ENCODE assay signal across 8 cellular contexts in genomic region chr20:35147575-35148071, GRCh38. TPM values are rescaled to one million over a fixed set of nuclear protein-coding genes. Genes with fewer than 3 reads are reported as not detected.
A peak's percentile ranks its signal among the peaks of the same experiment; 100 is the strongest.
DNase-seq lines count a peak whose midpoint lies in the region; ATAC-seq and TF ChIP-seq lines count a peak whose summit lies in the region.
"Not testable (repeated sequence)": the region's sequence is repeated elsewhere in the genome, so short reads cannot be mapped to it uniquely, and the experiment has no call there.

No MANE protein-coding gene starts in this region.

- H3K27ac ChIP-seq in Panc1 (ENCODE audit: low read length) (peak overlapping the region; percentile 90), epithelial cell of prostate (peak overlapping the region; percentile 91)

- H3K4me3 Mint-ChIP-seq in CD14-positive monocyte (peak overlapping the region; percentile 95 to 96), memory B cell (peak overlapping the region; percentile 95)
- peak overlapping the region; percentile 93 for H3K4me3 Mint-ChIP-seq in activated T-helper 1 cell treated with anti-CD3 and anti-CD28 coated beads, Interleukin-12 subunit alpha, Interleukin-12 subunit beta, Interleukin-2, Interleukin-4 antibody, amounts not matched to agents 30 ng/mL and 10 ng/mL and 1 ng/mL, durations not matched to agents 14 hours and 24 hours and 36 hours

- peaks cover 9 to 14% of the 10 kb centered on the region in 2 donors for H3K36me3 Mint-ChIP-seq in CD14-positive monocyte
- peaks cover 12% of the 10 kb centered on the region for H3K36me3 Mint-ChIP-seq in activated T-helper 1 cell treated with anti-CD3 and anti-CD28 coated beads, Interleukin-12 subunit alpha, Interleukin-12 subunit beta, Interleukin-2, Interleukin-4 antibody, amounts not matched to agents 30 ng/mL and 10 ng/mL and 1 ng/mL, durations not matched to agents 14 hours and 24 hours and 36 hours (ENCODE audit: low read depth)
- H3K36me3 Mint-ChIP-seq in memory B cell: not testable (repeated sequence)

- H3K36me3 ChIP-seq in Panc1 (ENCODE audit: control insufficient read depth, insufficient read depth, low read length): not testable (repeated sequence)

- CTCF ChIA-PET in Panc1 (lab: Charles Lee): interaction anchor here (0.5 to 1.3 kb wide), 2 partner anchors 50 to 121 kb away, joined by 3 read pairs; no protein-coding TSS in a partner anchor

- in situ Hi-C loops in Panc1 (cut with HindIII; ENCODE audit: low pct_unique_long_range_greater_than_20kb, low sequenced_read_pairs): not testable (repeated sequence)

- H3K4me3 ChIP-seq in Panc1 (ENCODE audit: low read depth in 2 of 2, low read length in 2 of 2): peak overlapping the region; percentile 92 to 96

- H3K9me3 ChIP-seq in Panc1 (ENCODE audit: control insufficient read depth, insufficient read depth, low read depth, low read length): not testable (repeated sequence)

- DNase-seq in CD14-positive monocyte (ENCODE audit: low spot score): peak; percentile 58
- DNase-seq in Panc1 (ENCODE audit: low read depth, low spot score); activated T-helper 1 cell treated with anti-CD3 and anti-CD28 coated beads, Interleukin-12 subunit alpha, Interleukin-12 subunit beta, Interleukin-2, Interleukin-4 antibody, amounts not matched to agents 30 ng/mL and 10 ng/mL and 1 ng/mL, durations not matched to agents 14 hours and 24 hours and 36 hours (ENCODE audit: low spot score); epithelial cell of prostate (ENCODE audit: low read depth, low spot score); memory B cell (ENCODE audit: low spot score in 2 of 2): not testable (repeated sequence)
- DNase-seq in stimulated activated CD4-positive, alpha-beta T cell treated with anti-CD3 and anti-CD28 coated beads, Interleukin-4, amount 100 ng/mL, for 24 hours: peak; percentile 19

- not testable (repeated sequence) for H3K4me1 ChIP-seq in Panc1 (ENCODE audit: control insufficient read depth, insufficient read depth, low read length)

- ATAC-seq in GM19463 (IDR thresholded peaks at IDR 0.05; ENCODE audit: unreplicated experiment): peak; percentile 7
- peak; percentile 16 for ATAC-seq in HG03378 (IDR thresholded peaks at IDR 0.05; ENCODE audit: unreplicated experiment)
- peak; percentile 42 for ATAC-seq in Panc1
- ATAC-seq in memory B cell (ENCODE audit: low read depth): not testable (repeated sequence)

- not testable (repeated sequence) for H3K27me3 Mint-ChIP-seq in CD14-positive monocyte (ENCODE audit: low read depth in 3 of 3); activated T-helper 1 cell treated with anti-CD3 and anti-CD28 coated beads, Interleukin-12 subunit alpha, Interleukin-12 subunit beta, Interleukin-2, Interleukin-4 antibody, amounts not matched to agents 30 ng/mL and 10 ng/mL and 1 ng/mL, durations not matched to agents 14 hours and 24 hours and 36 hours (ENCODE audit: insufficient read depth); memory B cell

- POLR2A ChIA-PET in Panc1 (lab: Charles Lee): not testable (repeated sequence)

- BruUV-seq in Panc1 (replicated peaks; lab: Mats Ljungman, UMichigan): not testable (repeated sequence)

- not testable (repeated sequence) for TF ChIP-seq CTCF in CD14-positive monocyte (IDR thresholded peaks at IDR 0.05); Panc1 (IDR thresholded peaks at IDR 0.05)

- H3K9me3 Mint-ChIP-seq in CD14-positive monocyte; activated T-helper 1 cell treated with anti-CD3 and anti-CD28 coated beads, Interleukin-12 subunit alpha, Interleukin-12 subunit beta, Interleukin-2, Interleukin-4 antibody, amounts not matched to agents 30 ng/mL and 10 ng/mL and 1 ng/mL, durations not matched to agents 14 hours and 24 hours and 36 hours; memory B cell: not testable (repeated sequence)

- not testable (repeated sequence) for H3K27me3 ChIP-seq in Panc1 (ENCODE audit: control insufficient read depth, insufficient read depth, low read length)

- intact Hi-C loops in CD14-positive monocyte (cut with micrococcal nuclease) (loop anchor here (2.0 to 10.0 kb wide), 7 partner anchors 55 to 785 kb away; partner anchors contain the start of genes TRPC4AP (in 2 of the 2), ACSS2 (in 1 of the 2), ITCH (in 1 of the 2) and MMP24OS (in 1 of the 2)), Panc1 (cut with micrococcal nuclease; ENCODE audit: unreplicated experiment) (loop anchor here (5.0 kb wide), 1 partner anchor 120 kb away; no protein-coding TSS in a partner anchor)
- intact Hi-C loops in activated T-helper 1 cell treated with anti-CD3 and anti-CD28 coated beads, Interleukin-12 subunit alpha, Interleukin-12 subunit beta, Interleukin-2, Interleukin-4 antibody, amounts not matched to agents 30 ng/mL and 10 ng/mL and 1 ng/mL, durations not matched to agents 14 hours and 24 hours and 36 hours (cut with micrococcal nuclease): loop anchor here (1.0 to 10.0 kb wide), 9 partner anchors 51 to 843 kb away; partner anchors contain the start of genes AHCY, CEP250, NCOA6 and TRPC4AP

- H3K27ac Mint-ChIP-seq in CD14-positive monocyte: peak overlapping the region; percentile 86 to 96 (median 96)
- peak overlapping the region; percentile 94 for H3K27ac Mint-ChIP-seq in activated T-helper 1 cell treated with anti-CD3 and anti-CD28 coated beads, Interleukin-12 subunit alpha, Interleukin-12 subunit beta, Interleukin-2, Interleukin-4 antibody, amounts not matched to agents 30 ng/mL and 10 ng/mL and 1 ng/mL, durations not matched to agents 14 hours and 24 hours and 36 hours
- H3K27ac Mint-ChIP-seq in memory B cell: peak overlapping the region; percentile 88

- peaks cover 43% of the 10 kb centered on the region for H3K4me1 Mint-ChIP-seq in CD14-positive monocyte
- H3K4me1 Mint-ChIP-seq in activated T-helper 1 cell treated with anti-CD3 and anti-CD28 coated beads, Interleukin-12 subunit alpha, Interleukin-12 subunit beta, Interleukin-2, Interleukin-4 antibody, amounts not matched to agents 30 ng/mL and 10 ng/mL and 1 ng/mL, durations not matched to agents 14 hours and 24 hours and 36 hours (ENCODE audit: low read depth): peaks cover 41% of the 10 kb centered on the region
- peaks cover 29% of the 10 kb centered on the region for H3K4me1 Mint-ChIP-seq in memory B cell

RNA-seq across cellular contexts. Expression of gene EDEM2, which starts 0.5 kb away (rescaled TPM):
- 10 to 100 TPM; 75.6 to 86.1 TPM for polyA plus RNA-seq in CD14-positive monocyte
- total RNA-seq in Panc1 (2021; ENCODE audit: unreplicated experiment): 34.7 TPM
- polyA plus RNA-seq in Panc1 (2012; ENCODE audit: insufficient read length): 39.1 TPM
- total RNA-seq in activated T-helper 1 cell treated with anti-CD3 and anti-CD28 coated beads, Interleukin-12 subunit alpha, Interleukin-12 subunit beta, Interleukin-2, Interleukin-4 antibody, amounts not matched to agents 30 ng/mL and 10 ng/mL and 1 ng/mL, durations not matched to agents 14 hours and 24 hours and 36 hours: 19.9 and 21.9 TPM in 2 replicates

RNA-seq across cellular contexts. Expression of gene PROCR, which starts 24.2 kb away (rescaled TPM):
- polyA plus RNA-seq in CD14-positive monocyte: under 1 TPM; 0.43 to 0.90 TPM
- total RNA-seq in Panc1 (2021; ENCODE audit: unreplicated experiment): 38.0 TPM
- 53.6 TPM for polyA plus RNA-seq in Panc1 (2012; ENCODE audit: insufficient read length)
- total RNA-seq in activated T-helper 1 cell treated with anti-CD3 and anti-CD28 coated beads, Interleukin-12 subunit alpha, Interleukin-12 subunit beta, Interleukin-2, Interleukin-4 antibody, amounts not matched to agents 30 ng/mL and 10 ng/mL and 1 ng/mL, durations not matched to agents 14 hours and 24 hours and 36 hours: 0.75 and 0.78 TPM in 2 replicates

RNA-seq across cellular contexts. Expression of gene TRPC4AP, which starts 55.0 kb away (rescaled TPM):
- polyA plus RNA-seq in CD14-positive monocyte: 10 to 100 TPM; 80.8 to 88.6 TPM
- 48.4 TPM for total RNA-seq in Panc1 (2021; ENCODE audit: unreplicated experiment)
- 47.3 TPM for polyA plus RNA-seq in Panc1 (2012; ENCODE audit: insufficient read length)
- total RNA-seq in activated T-helper 1 cell treated with anti-CD3 and anti-CD28 coated beads, Interleukin-12 subunit alpha, Interleukin-12 subunit beta, Interleukin-2, Interleukin-4 antibody, amounts not matched to agents 30 ng/mL and 10 ng/mL and 1 ng/mL, durations not matched to agents 14 hours and 24 hours and 36 hours: 53.9 and 54.0 TPM in 2 replicates

Comparison
In these comparisons a context has a peak if more than half of its experiments do, and no peak if none do; other contexts are left out.
1. RNA of gene PROCR, which starts 24.2 kb away (total RNA-seq): 38.0 TPM in Panc1 (single experiment); 0.75 to 0.78 TPM in activated T-helper 1 cell treated with anti-CD3 and anti-CD28 coated beads, Interleukin-12 subunit alpha, Interleukin-12 subunit beta, Interleukin-2, Interleukin-4 antibody, amounts not matched to agents 30 ng/mL and 10 ng/mL and 1 ng/mL, durations not matched to agents 14 hours and 24 hours and 36 hours; every median in the first group is over 10 times any median in the second.
2. Peak in every context shown above with its lines, with median percentiles within 50 percentile points of each other: H3K27ac Mint-ChIP-seq and H3K4me3 Mint-ChIP-seq.